Comparison of ENCODE assay signal across 7 cellular contexts in the genomic region with DNA sequence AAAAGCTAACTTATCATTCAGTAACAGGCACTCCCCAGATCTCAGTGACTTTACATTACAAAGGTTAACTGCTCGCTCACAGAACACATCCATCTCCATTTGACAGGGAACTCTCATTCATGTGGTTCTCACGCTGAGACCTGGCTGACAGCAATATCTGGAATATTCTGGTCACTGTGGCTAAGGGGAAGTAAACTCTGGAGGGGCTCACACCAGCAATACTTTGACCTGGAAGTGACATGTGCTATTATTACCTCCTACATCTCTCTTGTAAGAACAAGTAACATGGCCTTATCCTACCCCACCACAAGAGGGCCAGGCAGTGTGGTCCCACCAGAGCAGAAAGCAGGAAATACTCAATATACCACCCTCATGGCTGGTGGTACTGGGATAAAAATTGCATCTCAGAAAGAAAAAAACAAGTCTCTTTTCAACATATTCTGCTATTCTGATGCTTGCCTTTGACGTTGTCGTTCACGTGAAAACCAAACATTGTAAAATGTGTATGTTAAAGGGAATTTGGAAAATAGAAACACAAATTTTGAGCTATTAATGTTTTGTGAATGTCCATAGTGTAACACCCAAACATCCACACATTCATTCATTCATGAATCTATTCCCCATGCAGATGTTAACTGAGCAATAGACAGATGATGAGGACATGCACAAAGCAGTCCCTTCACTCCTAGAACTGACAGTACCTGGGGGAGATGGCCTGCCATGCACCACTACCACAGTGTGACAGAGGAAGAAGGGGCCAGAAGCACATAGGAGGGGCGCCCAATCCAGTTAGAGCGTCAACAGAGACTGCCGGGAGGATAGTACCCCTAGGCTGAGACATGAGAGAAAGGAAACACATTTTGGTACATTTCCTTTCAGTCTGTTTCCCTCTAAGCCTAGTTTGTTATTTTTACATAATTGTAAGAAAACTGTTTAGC.
DNase-seq lines count a peak whose midpoint lies in the region; ATAC-seq, FAIRE-seq and TF ChIP-seq lines count a peak whose summit lies in the region.

No MANE protein-coding gene starts in this region.

- peak; percentile 67 to 81 (median 72) for ATAC-seq in T-cell (replicated peaks in 1 of 4)
- peak; percentile 99 for ATAC-seq in GM12878
- peak; percentile 96 for ATAC-seq in memory B cell (ENCODE audit: low read depth)

- H3K4me3 ChIP-seq in GM23248 (no peak overlapping the region), GM12878 (no peak overlapping the region), stomach (no peak overlapping the region)

- H4K20me1 ChIP-seq in GM23248 (ENCODE audit: insufficient read depth) (no peaks in the 10 kb centered on the region), GM12878 (ENCODE audit: control insufficient read depth, insufficient read depth) (no peaks in the 10 kb centered on the region)

- intact Hi-C loops in GM12878 (cut with micrococcal nuclease; ENCODE audit: unreplicated experiment), result loop anchor here (2.0 kb wide), 1 partner anchor 91 kb away; no protein-coding TSS in a partner anchor
- intact Hi-C loops in stomach (cut with DNase I; ENCODE audit: low total_unique reads), result no loop called here

- DNase-seq in GM10248 (ENCODE audit: extremely low spot score) (peak; percentile 32), GM23248 (peak; percentile 50), M059J (ENCODE audit: low read depth) (peak; percentile 17), T-cell (peak; percentile 3 to 56 (median 42)), GM12878 (ENCODE audit: low read depth, low spot score) (peak; percentile 12), memory B cell (ENCODE audit: low spot score in 2 of 2) (peak; percentile 43 to 49), stomach (peak; percentile 33)

- H3K4me1 ChIP-seq in GM23248 (ENCODE audit: insufficient read depth) (no peaks in the 10 kb centered on the region), GM12878 (ENCODE audit: control insufficient read depth, insufficient read depth, low read length) (peaks cover 2% of the 10 kb centered on the region; the same call in 1 of the 2 replicates), stomach (no peaks in the 10 kb centered on the region)

- H3K27ac Mint-ChIP-seq in T-cell, result peak overlapping the region in 1 of 2 donors; percentile 19
- H3K27ac Mint-ChIP-seq in memory B cell, result no peak overlapping the region

- TF ChIP-seq POLR2A in GM12878 (IDR thresholded peaks at IDR 0.05; ENCODE audit: low read depth, low read length) (no peak), stomach (IDR thresholded peaks at IDR 0.05) (no peak)

- no TSS peak for BruUV-seq in GM12878 (replicated peaks; lab: Mats Ljungman, UMichigan)

- no peaks in the 10 kb centered on the region for H3K36me3 ChIP-seq in GM23248 (ENCODE audit: low read depth)
- H3K36me3 ChIP-seq in GM12878 (ENCODE audit: control insufficient read depth in 2 of 2, insufficient read depth in 2 of 2, low read length in 1 of 2), result no peaks in the 10 kb centered on the region
- H3K36me3 ChIP-seq in stomach, result no peaks in the 10 kb centered on the region

- CTCF ChIA-PET in GM10248 (lab: Yijun Ruan, JAX), result interaction anchor here (0.7 to 3.3 kb wide), 20 partner anchors 8 to 821 kb away, joined by 3 to 16 read pairs (median 4); a partner anchor contains a TSS
- CTCF ChIA-PET in T-cell (lab: Charles Lee), result interaction anchor here (0.5 to 2.8 kb wide), 16 partner anchors 8 to 1614 kb away, joined by 3 to 14 read pairs (median 4); no protein-coding TSS in a partner anchor
- CTCF ChIA-PET in GM12878 (lab: Yijun Ruan, JAX), result interaction anchor here (0.6 to 4.2 kb wide), 40 partner anchors 8 to 1514 kb away, joined by 3 to 20 read pairs (median 4); a partner anchor contains a TSS

- peak; percentile 83 for TF ChIP-seq RAD21 in GM12878 (IDR thresholded peaks at IDR 0.05; ENCODE audit: insufficient read depth, low read depth, low read length)

- H3K4me3 Mint-ChIP-seq in T-cell (no peak overlapping the region), memory B cell (no peak overlapping the region)

- in situ Hi-C loops in GM23248 (cut with MboI), result loop anchor here (10.0 kb wide), 1 partner anchor 743 kb away; no protein-coding TSS in a partner anchor
- in situ Hi-C loops in GM12878 (cut with MboI), result no loop called here

- H3K4me1 Mint-ChIP-seq in T-cell, result peaks cover 8 to 12% (median 11%) of the 10 kb centered on the region in 3 donors
- peaks cover 10% of the 10 kb centered on the region for H3K4me1 Mint-ChIP-seq in memory B cell

- POLR2A ChIA-PET in GM10248 (lab: Yijun Ruan, JAX), result no interaction called here
- POLR2A ChIA-PET in T-cell (lab: Charles Lee), result interaction anchor here in 1 of 2 donors (0.7 kb wide), 1 partner anchor 13 kb away, joined by 3 read pairs; no protein-coding TSS in a partner anchor
- POLR2A ChIA-PET in GM12878 (lab: Charles Lee), result interaction anchor here (0.5 to 1.3 kb wide), 4 partner anchors 84 to 1058 kb away, joined by 3 to 4 read pairs (median 3); no protein-coding TSS in a partner anchor

- no peak overlapping the region for H3K4me2 ChIP-seq in GM23248 (ENCODE audit: unreplicated experiment)
- H3K4me2 ChIP-seq in GM12878 (ENCODE audit: control insufficient read depth, insufficient read depth), result no peak overlapping the region

- H3K9me3 ChIP-seq in GM23248 (ENCODE audit: low read depth) (no peaks in the 10 kb centered on the region), GM12878 (replicated peaks; ENCODE audit: control insufficient read depth, insufficient read depth, low read length) (no peaks in the 10 kb centered on the region), stomach (no peaks in the 10 kb centered on the region)

- SMC1A ChIA-PET in GM12878 (lab: Charles Lee; ENCODE audit: uncharacterized antibody, unreplicated experiment), result interaction anchor here (0.6 to 10.1 kb wide), 42 partner anchors 8 to 822 kb away, joined by 3 to 55 read pairs (median 4); no protein-coding TSS in a partner anchor

- H3K27me3 ChIP-seq in GM23248 (replicated peaks; ENCODE audit: insufficient read depth) (no peaks in the 10 kb centered on the region), GM12878 (replicated peaks in 1 of 2; ENCODE audit: control insufficient read depth in 2 of 2, insufficient read depth in 2 of 2, low read length in 1 of 2) (no peaks in the 10 kb centered on the region), stomach (peaks cover 0 to 8% (median 3%) of the 10 kb centered on the region in 3 donors)

- H3F3A ChIP-seq in GM23248 (ENCODE audit: insufficient read depth), result no peaks in the 10 kb centered on the region

- H3K79me2 ChIP-seq in GM23248 (ENCODE audit: insufficient read depth) (no peaks in the 10 kb centered on the region), GM12878 (ENCODE audit: control insufficient read depth, insufficient read depth, low read length) (no peaks in the 10 kb centered on the region)

- no peak overlapping the region for H2AFZ ChIP-seq in GM23248
- peak overlapping the region; percentile 74 for H2AFZ ChIP-seq in GM12878 (ENCODE audit: control insufficient read depth, low read depth, low read length)

- 16 to 20% methylated on average over 8 of the region's 8 CpGs for WGBS in GM23248 (ENCODE audit: low coverage in 1 of 2, low lambda C conversion rate in 2 of 2, missing lambda C conversion rate in 2 of 2), 2 experiments
- 33% methylated on average over 8 of the region's 8 CpGs for WGBS in GM12878 (ENCODE audit: insufficient coverage, insufficient replicate concordance, low lambda C conversion rate, missing lambda C conversion rate)
- WGBS in stomach, 5 donors, result 21 to 41% (median 26%) methylated on average over 8 of the region's 8 CpGs

- peaks cover 6 to 7% of the 10 kb centered on the region in 2 donors for H3K27me3 Mint-ChIP-seq in T-cell
- H3K27me3 Mint-ChIP-seq in memory B cell, result no peaks in the 10 kb centered on the region

- H3K9ac ChIP-seq in GM23248 (no peak overlapping the region), GM12878 (ENCODE audit: control insufficient read depth, insufficient read depth, low read length) (no peak overlapping the region)

- peak; percentile 35 for FAIRE-seq in GM12878 (lab: Jason Lieb, UNC)

- H3K9me3 Mint-ChIP-seq in T-cell (no peaks in the 10 kb centered on the region), memory B cell (no peaks in the 10 kb centered on the region)

- no peaks in the 10 kb centered on the region for H3K9me2 ChIP-seq in GM23248 (ENCODE audit: insufficient read depth)

- H3K27ac ChIP-seq in GM23248 (no peak overlapping the region), GM12878 (ENCODE audit: control insufficient read depth, insufficient read depth) (no peak overlapping the region), stomach (no peak overlapping the region)

- RAD21 ChIA-PET in GM12878 (lab: Charles Lee; ENCODE audit: unreplicated experiment), result interaction anchor here (0.5 to 4.7 kb wide), 21 partner anchors 8 to 505 kb away, joined by 3 to 37 read pairs (median 5); a partner anchor contains a TSS

- TF ChIP-seq CTCF in GM10248 (IDR thresholded peaks at IDR 0.05; ENCODE audit: control extremely low read depth, extremely low read depth, low read depth, missing control alignments) (peak; percentile 63), GM12878 (IDR thresholded peaks at IDR 0.05 in 2 of 3, conservative IDR thresholded peaks at IDR 0.05 in 1 of 3; ENCODE audit: control insufficient read depth in 2 of 3, extremely low read depth in 1 of 3, insufficient read depth in 1 of 3, low read depth in 3 of 3, low read length in 3 of 3) (peak; percentile 62 to 79 (median 72)), stomach (IDR thresholded peaks at IDR 0.05) (peak in 4 of 7 experiments; percentile 21 to 42 (median 35))

- H3K36me3 Mint-ChIP-seq in T-cell, result no peaks in the 10 kb centered on the region
- no peaks in the 10 kb centered on the region for H3K36me3 Mint-ChIP-seq in memory B cell

- TF ChIP-seq EP300 in GM12878 (IDR thresholded peaks at IDR 0.05; ENCODE audit: borderline replicate concordance in 1 of 2, control insufficient read depth in 1 of 2, low read depth in 2 of 2, low read length in 2 of 2), result no peak
- no peak for TF ChIP-seq EP300 in stomach (IDR thresholded peaks at IDR 0.05)

TF ChIP-seq in GM12878, 131 proteins besides CTCF, POLR2A, EP300 and RAD21 (continues in another document):
- TF ChIP-seq CHD4 (IDR thresholded peaks at IDR 0.05) (no peak), NR2C1 (IDR thresholded peaks at IDR 0.05) (peak; percentile 54), SMC3 (IDR thresholded peaks at IDR 0.05; ENCODE audit: borderline replicate concordance, low read length) (peak; percentile 85), IKZF2 (IDR thresholded peaks at IDR 0.05) (peak in 1 of 2 experiments; percentile 46; a peak in 1 of 4 replicates), RUNX3 (IDR thresholded peaks at IDR 0.05; ENCODE audit: low read length) (peak; percentile 69), YY1 (IDR thresholded peaks at IDR 0.05; ENCODE audit: low read depth, low read length) (peak; percentile 78; the same call in 1 of the 2 replicates), EZH2 (IDR thresholded peaks at IDR 0.05; ENCODE audit: borderline replicate concordance, control insufficient read depth, low read depth, low read length) (no peak), CBX5 (IDR thresholded peaks at IDR 0.05; ENCODE audit: low read depth) (no peak), RBBP5 (conservative IDR thresholded peaks at IDR 0.05) (no peak)
